18 cellular contexts compared by ENCODE assay signal in the genomic region with DNA sequence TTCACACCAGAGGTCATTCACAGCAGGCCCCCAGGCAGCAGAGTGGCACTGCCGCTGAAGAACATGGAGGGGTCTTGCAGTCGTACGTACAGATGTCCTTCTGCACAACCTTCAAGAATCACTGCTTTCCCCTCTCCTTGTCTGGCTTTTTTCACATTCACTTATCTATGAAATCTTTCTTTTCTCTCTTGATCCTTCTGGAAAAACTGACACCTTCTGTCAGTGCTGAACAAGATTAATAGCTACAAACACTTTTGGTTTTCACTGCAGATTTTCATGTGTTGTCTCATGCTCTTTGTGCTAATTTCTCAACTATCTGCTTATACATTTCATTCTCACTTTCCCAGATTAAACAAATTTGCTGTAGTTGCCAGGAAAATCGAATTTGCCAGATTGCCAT.
DNase-seq lines count a peak whose midpoint lies in the region; ATAC-seq, FAIRE-seq and TF ChIP-seq lines count a peak whose summit lies in the region.
"Had no signal": no experiment of that assay in that cellular context is flagged by ENCODE, and none has a peak within 500 bp of the region (broad histone marks: within the 10 kb centered on the region; RNA-seq: fewer than 3 reads in every experiment).

No MANE protein-coding gene starts in this region.

- no peaks in the 10 kb centered on the region for H3K36me3 Mint-ChIP-seq in GM23338 (ENCODE audit: low read depth)
- H3K36me3 Mint-ChIP-seq: CD8-positive, alpha-beta T cell had no signal

- H3K79me2 ChIP-seq in GM23338 (replicated peaks; ENCODE audit: insufficient read depth) (0 out of 2 replicates have a peak, but pooled peaks cover 6% of the 10 kb centered on the region), Loucy (ENCODE audit: insufficient read depth, low read length) (no peaks in the 10 kb centered on the region), K562 (ENCODE audit: control insufficient read depth, insufficient read depth, low read length) (no peaks in the 10 kb centered on the region), trophoblast cell (ENCODE audit: control insufficient read depth, insufficient read depth, low read length, poor library complexity) (no peaks in the 10 kb centered on the region)

- peaks cover 19% of the 10 kb centered on the region; the same call in 2 of the 3 replicates for H3K4me1 Mint-ChIP-seq in GM23338
- H3K4me1 Mint-ChIP-seq: B cell had no signal

- no peaks in the 10 kb centered on the region for H3F3A ChIP-seq in GM23338 (replicated peaks; ENCODE audit: low read depth)
- H3F3A ChIP-seq in Loucy (ENCODE audit: low read depth) = no peaks in the 10 kb centered on the region

- CTCF ChIA-PET in K562 (lab: Yijun Ruan, JAX; ENCODE audit: low intra/inter-chr PET ratio) = no interaction called here

- no peak overlapping the region for H3K4ac ChIP-seq in trophoblast cell (ENCODE audit: low read depth, low read length)

- 0% methylated on average over 4 of the region's 4 CpGs for whole genome bisulfite sequencing in K562 (ENCODE audit: insufficient coverage, low coverage, missing lambda C conversion rate)
- no CpG with 5 or more reads among the region's 4 CpGs for WGBS in trophoblast cell (ENCODE audit: extremely low coverage, insufficient coverage, insufficient read length)

- H3K27me3 ChIP-seq in GM23338 (ENCODE audit: insufficient read depth) (no peaks in the 10 kb centered on the region), Loucy (ENCODE audit: insufficient read depth, low read length, poor library complexity, severe bottlenecking) (no peaks in the 10 kb centered on the region), K562 (ENCODE audit: control insufficient read depth in 2 of 2, insufficient read depth in 2 of 2, low read length in 2 of 2) (peaks cover 12 to 19% of the 10 kb centered on the region in 2 experiments; a peak in 4 of 5 replicates), trophoblast cell (ENCODE audit: insufficient read depth, low read length) (no peaks in the 10 kb centered on the region)
- H3K27me3 ChIP-seq: BLaER1 treated with 17β-estradiol and CSF1 and Interleukin-3, amounts not matched to agents 10 nM and 100 nM had no signal

- H2BK120ac ChIP-seq in trophoblast cell (ENCODE audit: insufficient read depth, low read length, poor library complexity) = no peak overlapping the region

- no peak for TF ChIP-seq RAD21 in K562 (CRISPR knock-in tag; conservative IDR thresholded peaks at IDR 0.05 in 1 of 2, IDR thresholded peaks at IDR 0.05 in 1 of 2)

- H3K9ac ChIP-seq in Loucy (ENCODE audit: low read depth, low read length, poor library complexity, severe bottlenecking) (no peak overlapping the region), K562 (ENCODE audit: insufficient read depth in 1 of 2, low read depth in 2 of 2, low read length in 2 of 2) (no peak overlapping the region), trophoblast cell (ENCODE audit: low read length) (no peak overlapping the region)
- H3K9ac ChIP-seq: BLaER1 treated with 17β-estradiol and CSF1 and Interleukin-3, amounts not matched to agents 10 nM and 100 nM had no signal

- TF ChIP-seq CTCF in GM23338 (conservative IDR thresholded peaks at IDR 0.05; ENCODE audit: low read depth in 2 of 2) (no peak), Loucy (conservative IDR thresholded peaks at IDR 0.05; ENCODE audit: low read length) (no peak), K562 (IDR thresholded peaks at IDR 0.05 in 2 of 3, conservative IDR thresholded peaks at IDR 0.05 in 1 of 3; ENCODE audit: insufficient read depth in 2 of 3, low read depth in 1 of 3, low read length in 3 of 3) (no peak)

- BruUV-seq in K562 (replicated peaks; lab: Mats Ljungman, UMichigan) = no TSS peak

- H4K12ac ChIP-seq in trophoblast cell (ENCODE audit: low read depth, low read length) = no peak overlapping the region

- no peaks in the 10 kb centered on the region for H3K9me1 ChIP-seq in K562 (ENCODE audit: control insufficient read depth, insufficient read depth, low read length)

- no peak overlapping the region for H2AK5ac ChIP-seq in trophoblast cell (ENCODE audit: low read length)

- no peak overlapping the region for H3K27ac Mint-ChIP-seq in GM23338
- H3K27ac Mint-ChIP-seq: B cell; CD8-positive, alpha-beta T cell had no signal

- H3K4me3 Mint-ChIP-seq in GM23338 = no peak overlapping the region
- H3K4me3 Mint-ChIP-seq: B cell; CD8-positive, alpha-beta T cell had no signal

- H3K18ac ChIP-seq in trophoblast cell (ENCODE audit: low read length) = no peak overlapping the region

- H4K20me1 ChIP-seq in GM23338 (replicated peaks; ENCODE audit: insufficient read depth) (no peaks in the 10 kb centered on the region), Loucy (ENCODE audit: insufficient read depth, low read length, poor library complexity, severe bottlenecking) (no peaks in the 10 kb centered on the region), K562 (replicated peaks; ENCODE audit: control insufficient read depth, insufficient read depth, low read length) (no peaks in the 10 kb centered on the region)
- H4K20me1 ChIP-seq: BLaER1 treated with 17β-estradiol and CSF1 and Interleukin-3, amounts not matched to agents 10 nM and 100 nM had no signal

- no peak for TF ChIP-seq POLR2A in K562 (conservative IDR thresholded peaks at IDR 0.05)

- no peak overlapping the region for H2AFZ ChIP-seq in GM23338
- 0 out of 2 replicates have a peak overlapping the region, but pooled peaks have one; percentile 16 for H2AFZ ChIP-seq in Loucy (ENCODE audit: low read length)
- H2AFZ ChIP-seq in K562 (ENCODE audit: low read depth, low read length) = no peak overlapping the region
- H2AFZ ChIP-seq in trophoblast cell (ENCODE audit: insufficient read depth, low read length, poor library complexity) = no peak overlapping the region

- H3K9me3 Mint-ChIP-seq in GM23338 = no peaks in the 10 kb centered on the region
- H3K9me3 Mint-ChIP-seq: CD8-positive, alpha-beta T cell had no signal

- H3K4me1 ChIP-seq in GM23338 (ENCODE audit: insufficient read depth) (no peaks in the 10 kb centered on the region), Loucy (ENCODE audit: insufficient read depth, low read length, poor library complexity, severe bottlenecking) (no peaks in the 10 kb centered on the region), K562 (replicated peaks in 1 of 2; ENCODE audit: control insufficient read depth in 2 of 2, insufficient read depth in 2 of 2, low read length in 2 of 2) (no peaks in the 10 kb centered on the region), trophoblast cell (ENCODE audit: control insufficient read depth in 1 of 2, insufficient read depth in 2 of 2, low read length in 2 of 2) (peaks cover 0 to 11% of the 10 kb centered on the region in 2 experiments)
- H3K4me1 ChIP-seq: BLaER1 treated with 17β-estradiol and CSF1 and Interleukin-3, amounts not matched to agents 10 nM and 100 nM; HAP-1 had no signal

- no peak for TF ChIP-seq EP300 in K562 (IDR thresholded peaks at IDR 0.05; ENCODE audit: low read length)

- DNase-seq in GM23338 (ENCODE audit: low spot score) (no peak), K562 (ENCODE audit: extremely low read depth in 1 of 4, low spot score in 3 of 4) (no peak), trophoblast cell (no peak), posterior cingulate gyrus (no peak)
- no peak for DNase-seq in activated CD4-positive, CD25-positive, alpha-beta regulatory T cell (lab: John Stamatoyannopoulos, UW)
- DNase-seq: Calu3; CD8-positive, alpha-beta T cell; DMS 273 treated with DMSO at 0.1 percent for 48 hours had no signal

- H2BK5ac ChIP-seq in trophoblast cell (ENCODE audit: low read depth, low read length, poor library complexity) = no peak overlapping the region

- in situ Hi-C loops in K562 (cut with MboI) = no loop called here

- H3K36me3 ChIP-seq in GM23338 (ENCODE audit: insufficient read depth) (no peaks in the 10 kb centered on the region), Loucy (ENCODE audit: insufficient read depth, low read length) (no peaks in the 10 kb centered on the region), K562 (ENCODE audit: control insufficient read depth, insufficient read depth, low read length) (no peaks in the 10 kb centered on the region), trophoblast cell (ENCODE audit: control insufficient read depth in 1 of 2, insufficient read depth in 2 of 2, low read length in 2 of 2) (no peaks in the 10 kb centered on the region)
- H3K36me3 ChIP-seq: BLaER1 treated with 17β-estradiol and CSF1 and Interleukin-3, amounts not matched to agents 10 nM and 100 nM; HAP-1 had no signal

- H4K91ac ChIP-seq in trophoblast cell (ENCODE audit: low read depth, low read length) = no peak overlapping the region

- H3K4me2 ChIP-seq in GM23338 = no peak overlapping the region
- no peak overlapping the region for H3K4me2 ChIP-seq in Loucy (ENCODE audit: low read depth, low read length, poor library complexity, severe bottlenecking)
- H3K4me2 ChIP-seq in K562 (ENCODE audit: insufficient read depth, low read length) = no peak overlapping the region
- no peak overlapping the region for H3K4me2 ChIP-seq in trophoblast cell (ENCODE audit: low read length)
- H3K4me2 ChIP-seq: BLaER1 treated with 17β-estradiol and CSF1 and Interleukin-3, amounts not matched to agents 10 nM and 100 nM had no signal

- H3K27me3 Mint-ChIP-seq in GM23338 (ENCODE audit: insufficient read depth, low read depth, poor library complexity) = peaks cover 4% of the 10 kb centered on the region

- H3K27ac ChIP-seq in GM23338 (ENCODE audit: low read depth) (peak overlapping the region; percentile 47; the same call in 1 of the 2 replicates), K562 (ENCODE audit: extremely low read depth, low read depth, low read length) (no peak overlapping the region), trophoblast cell (ENCODE audit: low read depth, low read length) (peak overlapping the region; percentile 28)
- H3K27ac ChIP-seq: BLaER1 treated with 17β-estradiol and CSF1 and Interleukin-3, amounts not matched to agents 10 nM and 100 nM; HL-60 had no signal

- no peak overlapping the region for H3K23ac ChIP-seq in trophoblast cell (ENCODE audit: low read length)

- no peaks in the 10 kb centered on the region for H3K9me3 ChIP-seq in Loucy (ENCODE audit: insufficient read depth, low read depth, low read length)
- no peaks in the 10 kb centered on the region for H3K9me3 ChIP-seq in K562 (replicated peaks; ENCODE audit: control insufficient read depth, insufficient read depth, low read depth, low read length)
- H3K9me3 ChIP-seq in trophoblast cell (ENCODE audit: insufficient read depth, low read depth, low read length) = no peaks in the 10 kb centered on the region
- H3K9me3 ChIP-seq: BLaER1 treated with 17β-estradiol and CSF1 and Interleukin-3, amounts not matched to agents 10 nM and 100 nM; HAP-1 had no signal

- H3K4me3 ChIP-seq in GM23338 = no peak overlapping the region
- H3K4me3 ChIP-seq in Loucy (ENCODE audit: low read length, poor library complexity, severe bottlenecking) = no peak overlapping the region
- no peak overlapping the region for H3K4me3 ChIP-seq in K562
- no peak overlapping the region for H3K4me3 ChIP-seq in trophoblast cell (ENCODE audit: low read depth, low read length)
- H3K4me3 ChIP-seq: BLaER1 treated with 17β-estradiol and CSF1 and Interleukin-3, amounts not matched to agents 10 nM and 100 nM; HAP-1 had no signal

- intact Hi-C loops in K562 (cut with micrococcal nuclease) = no loop called here
- intact Hi-C loops in posterior cingulate gyrus (cut with DNase I) = no loop called here

- H2BK12ac ChIP-seq in trophoblast cell (ENCODE audit: low read length) = no peak overlapping the region

- H3K9me2 ChIP-seq in GM23338 (ENCODE audit: insufficient read depth) = no peaks in the 10 kb centered on the region
- no peaks in the 10 kb centered on the region for H3K9me2 ChIP-seq in Loucy (replicated peaks; ENCODE audit: low read depth, low read length)

- H4K8ac ChIP-seq in trophoblast cell (ENCODE audit: low read depth, low read length) = no peak overlapping the region

- H3K14ac ChIP-seq in trophoblast cell (ENCODE audit: low read length) = no peak overlapping the region

- no peak for ATAC-seq in GM23338
- no peak for ATAC-seq in K562
- no peak for ATAC-seq in GM19397 (IDR thresholded peaks at IDR 0.05; ENCODE audit: unreplicated experiment)
- ATAC-seq: CD8-positive, alpha-beta T cell had no signal

- FAIRE-seq in K562 (lab: Jason Lieb, UNC) = peak; percentile 23
- FAIRE-seq: G401.6, GM12891, GM19239, H1 had no signal

- POLR2A ChIA-PET in K562 (lab: Yijun Ruan, JAX) = no interaction called here

- peaks cover 1% of the 10 kb centered on the region for H3K79me1 ChIP-seq in trophoblast cell (ENCODE audit: low read length)
